16 cellular contexts compared by ENCODE assay signal in the genomic region with DNA sequence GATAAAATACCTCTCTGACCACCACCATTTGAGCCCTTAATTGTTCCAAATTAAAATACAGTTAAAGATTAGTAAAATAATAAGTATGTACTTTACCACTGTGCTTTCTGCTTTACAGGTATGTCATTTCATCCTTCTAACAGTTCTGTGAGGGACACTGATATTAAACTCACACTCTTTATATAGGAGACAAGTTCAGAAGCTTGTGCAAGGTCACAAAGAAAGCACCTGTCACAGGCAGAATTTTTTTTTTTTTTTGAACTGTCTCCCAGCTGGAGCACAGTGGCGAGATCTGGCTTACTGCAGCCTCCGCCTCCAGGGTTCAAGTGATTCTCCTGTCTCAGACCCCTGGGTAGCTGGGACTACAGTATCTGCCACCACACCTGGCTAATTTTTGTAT. TPM values are rescaled to one million over a fixed set of nuclear protein-coding genes. Genes with fewer than 3 reads are reported as not detected.
DNase-seq lines count a peak whose midpoint lies in the region; ATAC-seq, FAIRE-seq and TF ChIP-seq lines count a peak whose summit lies in the region.
"Had no signal": no experiment of that assay in that cellular context is flagged by ENCODE, and none has a peak within 500 bp of the region (broad histone marks: within the 10 kb centered on the region; RNA-seq: fewer than 3 reads in every experiment).

No MANE protein-coding gene starts in this region.

- H3K4me3 ChIP-seq in adipocyte (ENCODE audit: low read length): peak overlapping the region; percentile 19
- no peak overlapping the region for H3K4me3 ChIP-seq in psoas muscle
- H3K4me3 ChIP-seq in CD8-positive, alpha-beta memory T cell (ENCODE audit: low read length): no peak overlapping the region
- H3K4me3 ChIP-seq: A549, HAP-1 had no signal

- H3K9me3 Mint-ChIP-seq in CD8-positive, alpha-beta memory T cell: no peaks in the 10 kb centered on the region
- H3K9me3 Mint-ChIP-seq: CD4-positive, alpha-beta T cell had no signal

- 51 to 57% (median 52%) methylated on average over 2 of the region's 2 CpGs for WGBS in psoas muscle, 3 donors

- ATAC-seq in psoas muscle: peak; percentile 64 to 66 (median 65)
- ATAC-seq: A549 had no signal

- no peak overlapping the region for H3K9ac ChIP-seq in adipocyte (ENCODE audit: low read length)

- H3K27ac ChIP-seq in psoas muscle: peak overlapping the region; percentile 19
- H3K27ac ChIP-seq in CD8-positive, alpha-beta memory T cell (ENCODE audit: low read depth, low read length): no peak overlapping the region
- H3K27ac ChIP-seq: 22Rv1, A549, C4-2B had no signal

- intact Hi-C loops in psoas muscle (cut with DNase I): no loop called here

- H3K4me3 Mint-ChIP-seq in CD8-positive, alpha-beta memory T cell: no peak overlapping the region
- H3K4me3 Mint-ChIP-seq: CD4-positive, alpha-beta T cell had no signal

- FAIRE-seq in frontal cortex (lab: Jason Lieb, UNC): no peak
- FAIRE-seq: A549, GM19239 had no signal

- peaks cover 11 to 78% (median 23%) of the 10 kb centered on the region in 3 donors for H3K36me3 Mint-ChIP-seq in CD8-positive, alpha-beta memory T cell

- H3K27ac Mint-ChIP-seq in CD8-positive, alpha-beta memory T cell: peak overlapping the region in 2 of 8 donors; percentile 15 to 60
- H3K27ac Mint-ChIP-seq: CD4-positive, alpha-beta T cell had no signal

- H3K27me3 ChIP-seq in adipocyte (replicated peaks; ENCODE audit: control insufficient read depth, insufficient read depth, low read length): no peaks in the 10 kb centered on the region
- no peaks in the 10 kb centered on the region for H3K27me3 ChIP-seq in psoas muscle (ENCODE audit: insufficient read depth in 3 of 3, low read length in 2 of 3)
- no peaks in the 10 kb centered on the region for H3K27me3 ChIP-seq in CD8-positive, alpha-beta memory T cell (ENCODE audit: insufficient read depth, low read length, poor library complexity, severe bottlenecking)

- no peaks in the 10 kb centered on the region for H3K4me1 Mint-ChIP-seq in CD8-positive, alpha-beta memory T cell

- POLR2A ChIA-PET in CD8-positive, alpha-beta memory T cell (lab: Charles Lee): no interaction called here

- H3K9me3 ChIP-seq in adipocyte (ENCODE audit: control insufficient read depth, low read length) (no peaks in the 10 kb centered on the region), psoas muscle (no peaks in the 10 kb centered on the region)
- no peaks in the 10 kb centered on the region for H3K9me3 ChIP-seq in CD8-positive, alpha-beta memory T cell (ENCODE audit: low read length)
- H3K9me3 ChIP-seq: A549, HAP-1 had no signal

- H3K4me1 ChIP-seq in adipocyte (ENCODE audit: control insufficient read depth, insufficient read depth, low read length) (peaks cover 17% of the 10 kb centered on the region), psoas muscle (peaks cover 5% of the 10 kb centered on the region)
- no peaks in the 10 kb centered on the region for H3K4me1 ChIP-seq in CD8-positive, alpha-beta memory T cell (ENCODE audit: insufficient read depth, low read length)

- DNase-seq in NCI-H2107 treated with DMSO at 0.1 percent for 48 hours (lab: John Stamatoyannopoulos, UW; ENCODE audit: unreplicated experiment) (peak; percentile 23), NCI-H2107 (lab: John Stamatoyannopoulos, UW) (no peak), adipocyte (ENCODE audit: low read depth) (no peak), psoas muscle (no peak), frontal cortex (ENCODE audit: low spot score in 2 of 2) (no peak)
- DNase-seq in activated CD4-positive, alpha-beta T cell treated with anti-CD3 and anti-CD28 coated beads, Interleukin-2, amount 50 U/mL, for 48 hours: no peak
- DNase-seq in CD8-positive, alpha-beta memory T cell: no peak
- DNase-seq: AML-193; CD4-positive, alpha-beta T cell; DMS79 treated with DMSO at 0.1 percent for 48 hours; GF-D8 had no signal

- TF ChIP-seq CTCF in psoas muscle (IDR thresholded peaks at IDR 0.05): no peak

- CTCF ChIA-PET in CD8-positive, alpha-beta memory T cell (lab: Charles Lee): interaction anchor here (0.6 kb wide), 1 partner anchor 1493 kb away, joined by 3 read pairs; no protein-coding TSS in a partner anchor

- H3K36me3 ChIP-seq in adipocyte (ENCODE audit: control insufficient read depth, insufficient read depth, low read length, severe bottlenecking) (peaks cover 55% of the 10 kb centered on the region), psoas muscle (ENCODE audit: insufficient read depth in 1 of 2, low read depth in 1 of 2) (peaks cover 3 to 98% of the 10 kb centered on the region in 2 donors)
- peaks cover 29% of the 10 kb centered on the region for H3K36me3 ChIP-seq in CD8-positive, alpha-beta memory T cell (ENCODE audit: insufficient read depth, low read length)

- H3K27me3 Mint-ChIP-seq in CD8-positive, alpha-beta memory T cell: no peaks in the 10 kb centered on the region
- H3K27me3 Mint-ChIP-seq: CD4-positive, alpha-beta T cell had no signal

RNA-seq across cellular contexts. Expression of a gene that starts 21.6 kb away (rescaled TPM):
- total RNA-seq in psoas muscle: 1 to 10 TPM in 2 of 4 donors, under 1 TPM in 2; 0.51 to 1.3 (median 1.0) TPM
- 1 to 10 TPM in 1 of 3 donors, under 1 TPM in 2; 0.29 to 1.9 (median 0.38) TPM for polyA plus RNA-seq in psoas muscle
- 18.3 TPM for total RNA-seq in frontal cortex
- total RNA-seq in CD8-positive, alpha-beta memory T cell: 1 to 10 TPM; 2.0 to 2.1 TPM
- polyA plus RNA-seq in CD8-positive, alpha-beta memory T cell: not detected
